ENCODE assay signal across 24 cellular contexts in genomic region chr12:38390968-38391367, GRCh38.
"Had no signal": no experiment of that assay in that cellular context is flagged by ENCODE, and none has a peak within 500 bp of the region (broad histone marks: within the 10 kb centered on the region; RNA-seq: fewer than 3 reads in every experiment).

No MANE protein-coding gene starts in this region.

- H3K36me3 ChIP-seq: left lung, lower lobe of right lung, ovary, right atrium auricular region, right lobe of liver, tibial nerve, uterus had no signal

- H3K27me3 ChIP-seq: left lung, ovary, right atrium auricular region, right lobe of liver, tibial nerve, uterus had no signal

- H3K9me3 ChIP-seq: lower lobe of right lung, mucosa of descending colon, ovary, right lobe of liver, uterus had no signal

- ATAC-seq: left colon; left lung; lower lobe of right lung; mucosa of descending colon; naive thymus-derived CD4-positive, alpha-beta T cell; natural killer cell treated with Interleukin-12 subunit alpha and Interleukin-12 subunit beta and Interleukin-15 and Interleukin-18, amount 100 ng/mL, for 72 hours; right lobe of liver; stimulated activated memory B cell treated with anti-CD40 and anti-IgM and Interleukin-4, amounts not matched to agents 10 μg/mL and 1 μg/mL and 100 μg/mL, for 72 hours; stimulated activated naive CD8-positive, alpha-beta T cell treated with anti-CD3 and anti-CD28 coated beads, Interleukin-15, amount 100 ng/mL, for 72 hours had no signal

- H3K4me1 ChIP-seq: left lung, lower lobe of right lung, right atrium auricular region, tibial nerve, uterus had no signal

- H3K4me3 ChIP-seq: left lung, lower lobe of right lung, mucosa of descending colon, ovary, right atrium auricular region, right lobe of liver, smooth muscle cell, tibial nerve, uterus had no signal

- H3K27ac ChIP-seq: left lung, lower lobe of right lung, ovary, right atrium auricular region, right lobe of liver, tibial nerve, uterus had no signal

- H3K4me2 ChIP-seq: smooth muscle cell had no signal

- DNase-seq: hypothalamus; immature natural killer cell; kidney; left colon; left lung; lower lobe of right lung; mesendoderm; mucosa of descending colon; naive thymus-derived CD4-positive, alpha-beta T cell; ovary; right lobe of liver; stimulated activated CD4-positive, alpha-beta T cell treated with anti-CD3 and anti-CD28 coated beads, Interleukin-1b, Interleukin-23, amount 100 ng/mL, for 48 hours; stimulated activated CD4-positive, alpha-beta T cell treated with anti-CD3 and anti-CD28 coated beads, Interleukin-2, amount 100 ng/mL, for 48 hours; stimulated activated CD4-positive, alpha-beta T cell treated with anti-CD3 and anti-CD28 coated beads, Interleukin-4, amount 100 ng/mL, for 4 hours; stimulated activated CD8-positive, alpha-beta memory T cell treated with anti-CD3 and anti-CD28 coated beads, Interleukin-4, amount 100 ng/mL, for 48 hours; stimulated activated naive CD4-positive, alpha-beta T cell treated with Interleukin-2 at 50 U/mL for 16 hours; stimulated activated naive CD8-positive, alpha-beta T cell treated with anti-CD3 and anti-CD28 coated beads, Interleukin-15, amount 100 ng/mL, for 72 hours; substantia nigra; uterus had no signal
